ENCODE assay signal across 21 cellular contexts in genomic region chr18:61948842-61949438, GRCh38. TPM values are rescaled to one million over a fixed set of nuclear protein-coding genes. Genes with fewer than 3 reads are reported as not detected.
DNase-seq lines count a peak whose midpoint lies in the region; ATAC-seq and TF ChIP-seq lines count a peak whose summit lies in the region.
"Had no signal": no experiment of that assay in that cellular context is flagged by ENCODE, and none has a peak within 500 bp of the region (broad histone marks: within the 10 kb centered on the region; RNA-seq: fewer than 3 reads in every experiment).

No MANE protein-coding gene starts in this region.

- H3K4me3 ChIP-seq in ectodermal cell (ENCODE audit: insufficient read depth, low read depth, low read length) (no peak overlapping the region), uterus (no peak overlapping the region)
- H3K4me3 ChIP-seq: cardiac muscle cell had no signal

- H3K9me3 Mint-ChIP-seq in natural killer cell treated with Interleukin-12 subunit alpha and Interleukin-12 subunit beta and Interleukin-15 and Interleukin-18, amount 100 ng/mL, for 72 hours = no peaks in the 10 kb centered on the region

- TF ChIP-seq CTCF in RWPE1 (conservative IDR thresholded peaks at IDR 0.05; ENCODE audit: low read depth) (no peak), uterus (IDR thresholded peaks at IDR 0.05) (no peak)

- CTCF ChIA-PET in RWPE1 (lab: Yijun Ruan, JAX) = no interaction called here

- intact Hi-C loops in uterus (cut with DNase I; ENCODE audit: low total_unique reads) = no loop called here

- H3K36me3 Mint-ChIP-seq in natural killer cell treated with Interleukin-12 subunit alpha and Interleukin-12 subunit beta and Interleukin-15 and Interleukin-18, amount 100 ng/mL, for 72 hours = no peaks in the 10 kb centered on the region

- peak overlapping the region; percentile 32 for H3K4me3 Mint-ChIP-seq in natural killer cell treated with Interleukin-12 subunit alpha and Interleukin-12 subunit beta and Interleukin-15 and Interleukin-18, amount 100 ng/mL, for 72 hours
- H3K4me3 Mint-ChIP-seq: activated naive CD8-positive, alpha-beta T cell had no signal

- 86 to 87% methylated on average over 5 to 6 of the region's 6 CpGs for WGBS in ectodermal cell, 2 experiments

- H3K36me3 ChIP-seq in ectodermal cell (ENCODE audit: control insufficient read depth, insufficient read depth, low read length) = no peaks in the 10 kb centered on the region
- H3K36me3 ChIP-seq in uterus = no peaks in the 10 kb centered on the region
- H3K36me3 ChIP-seq: cardiac muscle cell, thoracic aorta had no signal

- H3K4me1 ChIP-seq in ectodermal cell (ENCODE audit: control insufficient read depth, insufficient read depth, low read length) = peaks cover 33% of the 10 kb centered on the region
- H3K4me1 ChIP-seq in uterus = no peaks in the 10 kb centered on the region

- TF ChIP-seq POLR2A in uterus (IDR thresholded peaks at IDR 0.05) = no peak

- DNase-seq in ELF-1 (ENCODE audit: low read depth, low spot score) (peak; percentile 18), RWPE1 (ENCODE audit: low spot score) (no peak), NCI-H524 (lab: John Stamatoyannopoulos, UW) (no peak), DMS114 treated with DMSO at 0.1 percent for 48 hours (lab: John Stamatoyannopoulos, UW; ENCODE audit: unreplicated experiment) (no peak), uterus (no peak)
- peak; percentile 63 for DNase-seq in natural killer cell treated with Interleukin-12 subunit alpha and Interleukin-12 subunit beta and Interleukin-15 and Interleukin-18, amount 100 ng/mL, for 72 hours (ENCODE audit: low spot score)
- DNase-seq: activated T-cell treated with anti-CD3 and anti-CD28 coated beads, Interleukin-2, amount 50 U/mL, for 1 hour; Calu3; effector memory CD4-positive, alpha-beta T cell; GOT3; KG1; left cardiac atrium; NCI-H1092; NCI-H748 treated with DMSO at 0.1 percent for 48 hours; small intestine; SW 1271 had no signal

- no peaks in the 10 kb centered on the region for H3K27me3 ChIP-seq in ectodermal cell (ENCODE audit: control insufficient read depth, insufficient read depth, low read length, poor library complexity, severe bottlenecking)
- H3K27me3 ChIP-seq in uterus = no peaks in the 10 kb centered on the region
- H3K27me3 ChIP-seq: cardiac muscle cell had no signal

- peak overlapping the region in 1 of 2 donors; percentile 7 for H3K27ac Mint-ChIP-seq in natural killer cell treated with Interleukin-12 subunit alpha and Interleukin-12 subunit beta and Interleukin-15 and Interleukin-18, amount 100 ng/mL, for 72 hours
- H3K27ac Mint-ChIP-seq: activated naive CD8-positive, alpha-beta T cell had no signal

- H3K9me3 ChIP-seq in ectodermal cell (ENCODE audit: control insufficient read depth, low read length) (no peaks in the 10 kb centered on the region), uterus (no peaks in the 10 kb centered on the region)
- H3K9me3 ChIP-seq: thoracic aorta had no signal

- H3K27me3 Mint-ChIP-seq in natural killer cell treated with Interleukin-12 subunit alpha and Interleukin-12 subunit beta and Interleukin-15 and Interleukin-18, amount 100 ng/mL, for 72 hours = no peaks in the 10 kb centered on the region

- POLR2A ChIA-PET in RWPE1 (lab: Yijun Ruan, JAX; ENCODE audit: low non-redundant PET) = no interaction called here

- peak; percentile 50 to 69 for ATAC-seq in natural killer cell treated with Interleukin-12 subunit alpha and Interleukin-12 subunit beta and Interleukin-15 and Interleukin-18, amount 100 ng/mL, for 72 hours
- ATAC-seq in HG03097 (IDR thresholded peaks at IDR 0.05; ENCODE audit: low FRiP score, unreplicated experiment) = no peak
- ATAC-seq: left cardiac atrium had no signal

- peaks cover 49 to 56% of the 10 kb centered on the region in 2 donors for H3K4me1 Mint-ChIP-seq in natural killer cell treated with Interleukin-12 subunit alpha and Interleukin-12 subunit beta and Interleukin-15 and Interleukin-18, amount 100 ng/mL, for 72 hours (ENCODE audit: low read depth in 2 of 2)

- H3K27ac ChIP-seq in RWPE1 (peak overlapping the region; percentile 92), ectodermal cell (ENCODE audit: insufficient read depth, low read depth, low read length, poor library complexity, severe bottlenecking) (peak overlapping the region; percentile 51), uterus (no peak overlapping the region)
- H3K27ac ChIP-seq: cardiac muscle cell had no signal

RNA-seq across cellular contexts. Expression of gene RNF152, which starts 56.1 kb away (rescaled TPM):
- 9.0 TPM for polyA plus RNA-seq in ectodermal cell (2013, experiment 1 of 4)
- 6.7 TPM for polyA plus RNA-seq in ectodermal cell (2013, experiment 2 of 4)
- polyA plus RNA-seq in ectodermal cell (2013, experiment 3 of 4) = 5.6 TPM
- 4.2 TPM for polyA plus RNA-seq in ectodermal cell (2013, experiment 4 of 4)
- total RNA-seq in natural killer cell treated with Interleukin-12 subunit alpha and Interleukin-12 subunit beta and Interleukin-15 and Interleukin-18, amount 100 ng/mL, for 72 hours = under 1 TPM; 0.73 to 0.95 TPM
- total RNA-seq in uterus = 10 to 100 TPM; 20.0 to 86.1 (median 33.0) TPM

Comparison
In these comparisons a context has a peak if more than half of its experiments do, and no peak if none do; other contexts are left out.
1. DNase-seq: peak in ELF-1 (single experiment) and natural killer cell treated with Interleukin-12 subunit alpha and Interleukin-12 subunit beta and Interleukin-15 and Interleukin-18, amount 100 ng/mL, for 72 hours (single experiment); none in RWPE1 (single experiment), NCI-H524 (0 of 2), DMS114 treated with DMSO at 0.1 percent for 48 hours (single experiment) and uterus (0 of 2).
2. H3K27ac ChIP-seq: peak in RWPE1 (single experiment) and ectodermal cell (single experiment); none in uterus (0 of 2).
3. RNA of gene RNF152, which starts 56.1 kb away (total RNA-seq): 20.0 to 86.1 TPM in uterus; 0.73 to 0.95 TPM in natural killer cell treated with Interleukin-12 subunit alpha and Interleukin-12 subunit beta and Interleukin-15 and Interleukin-18, amount 100 ng/mL, for 72 hours; every median in the first group is over 10 times any median in the second.